13 cellular contexts compared by ENCODE assay signal in the genomic region with DNA sequence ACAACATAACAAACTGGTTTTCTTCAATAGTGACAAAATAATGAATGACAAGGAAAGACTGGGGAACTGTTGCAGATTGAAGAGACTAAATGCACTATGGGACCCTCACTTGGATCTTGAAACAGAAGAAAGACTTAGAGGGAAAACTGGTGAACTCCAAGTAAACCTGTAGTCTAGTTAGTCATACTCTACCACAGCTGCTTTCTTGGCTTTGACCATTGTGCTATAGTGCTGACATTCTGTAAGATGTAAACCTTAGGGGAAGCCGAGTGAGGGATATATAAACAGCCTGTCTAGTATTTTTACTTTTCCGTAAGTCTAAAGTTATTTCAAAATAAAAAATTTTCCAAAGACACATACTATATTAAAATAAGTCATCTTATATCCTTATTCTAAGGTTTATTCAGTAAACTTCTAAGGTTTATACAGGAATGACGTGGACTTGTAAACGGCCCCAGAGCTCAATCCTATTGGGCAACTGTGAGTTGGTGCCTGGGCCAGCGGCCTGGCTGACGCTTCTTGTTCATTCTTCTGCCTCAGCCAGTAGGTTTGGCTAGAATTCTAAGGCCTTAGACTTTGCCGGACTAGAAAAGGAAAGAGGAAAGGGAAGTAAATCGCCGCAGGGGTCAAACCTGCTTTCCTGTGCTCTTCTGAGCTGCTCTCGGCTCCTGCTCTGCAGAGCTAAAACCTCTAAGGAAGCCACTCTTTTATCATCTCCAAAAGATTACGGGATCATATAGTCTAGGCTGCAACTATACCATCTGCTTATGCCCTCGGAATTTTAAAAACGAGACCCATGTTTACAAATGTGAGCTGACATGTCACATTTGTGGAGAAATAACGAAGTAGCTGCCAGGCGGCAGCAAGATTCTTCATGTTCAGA. TPM values are rescaled to one million over a fixed set of nuclear protein-coding genes. Genes with fewer than 3 reads are reported as not detected.
DNase-seq lines count a peak whose midpoint lies in the region; ATAC-seq and TF ChIP-seq lines count a peak whose summit lies in the region.
"Had no signal": no experiment of that assay in that cellular context is flagged by ENCODE, and none has a peak within 500 bp of the region (broad histone marks: within the 10 kb centered on the region; RNA-seq: fewer than 3 reads in every experiment).

No MANE protein-coding gene starts in this region.

- H3K4me1 ChIP-seq in gastroesophageal sphincter (peaks cover 0 to 18% (median 0%) of the 10 kb centered on the region in 3 donors), subcutaneous abdominal adipose tissue (ENCODE audit: control insufficient read depth in 5 of 5, insufficient read depth in 5 of 5, low read length in 5 of 5) (peaks cover 5 to 20% (median 18%) of the 10 kb centered on the region in 5 donors)

- no peaks in the 10 kb centered on the region for H3K27me3 ChIP-seq in gastroesophageal sphincter
- H3K27me3 ChIP-seq in subcutaneous abdominal adipose tissue (ENCODE audit: control insufficient read depth in 5 of 5, insufficient read depth in 4 of 5, low read length in 5 of 5): no peaks in the 10 kb centered on the region

- H3K9ac ChIP-seq in subcutaneous abdominal adipose tissue (ENCODE audit: low read length in 5 of 5): peak overlapping the region in 3 of 5 donors; percentile 43 to 79 (median 62)

- no peaks in the 10 kb centered on the region for H3K36me3 Mint-ChIP-seq in activated CD4-positive, alpha-beta T cell treated with anti-CD3 and anti-CD28 coated beads, Interleukin-2, amount 10 ng/mL, durations not matched to agents 7 days and 5 days (ENCODE audit: low read depth)
- H3K36me3 Mint-ChIP-seq: stimulated activated naive B cell treated with anti-CD40 and anti-IgM and Interleukin-4, amounts not matched to agents 10 μg/mL and 1 μg/mL and 100 μg/mL, for 72 hours had no signal

- DNase-seq in activated CD4-positive, alpha-beta T cell treated with anti-CD3 and anti-CD28 coated beads, Interleukin-2, amount 10 ng/mL, durations not matched to agents 7 days and 5 days: no peak
- DNase-seq in activated CD4-positive, alpha-beta T cell treated with anti-CD3 and anti-CD28 coated beads, Interleukin-2, amount 50 U/mL, for 48 hours: no peak
- no peak for DNase-seq in erythroblast (lab: John Stamatoyannopoulos, UW)
- DNase-seq in ACHN: no peak
- DNase-seq: stimulated activated naive B cell treated with anti-CD40 and anti-IgM and Interleukin-4, amounts not matched to agents 10 μg/mL and 1 μg/mL and 100 μg/mL, for 72 hours had no signal

- ATAC-seq in gastroesophageal sphincter (peak; percentile 87), GM19035 (IDR thresholded peaks at IDR 0.05; ENCODE audit: unreplicated experiment) (no peak)
- ATAC-seq: stimulated activated naive B cell treated with anti-CD40 and anti-IgM and Interleukin-4, amounts not matched to agents 10 μg/mL and 1 μg/mL and 100 μg/mL, for 72 hours had no signal

- peak overlapping the region; percentile 51 for H3K4me3 Mint-ChIP-seq in activated CD4-positive, alpha-beta T cell treated with anti-CD3 and anti-CD28 coated beads, Interleukin-2, amount 10 ng/mL, durations not matched to agents 7 days and 5 days
- H3K4me3 Mint-ChIP-seq: B cell; stimulated activated naive B cell treated with anti-CD40 and anti-IgM and Interleukin-4, amounts not matched to agents 10 μg/mL and 1 μg/mL and 100 μg/mL, for 72 hours had no signal

- no peaks in the 10 kb centered on the region for H3K36me3 ChIP-seq in gastroesophageal sphincter
- no peaks in the 10 kb centered on the region for H3K36me3 ChIP-seq in subcutaneous abdominal adipose tissue (ENCODE audit: control insufficient read depth in 5 of 5, insufficient read depth in 5 of 5, low read length in 5 of 5)

- H3K27ac Mint-ChIP-seq in activated CD4-positive, alpha-beta T cell treated with anti-CD3 and anti-CD28 coated beads, Interleukin-2, amount 10 ng/mL, durations not matched to agents 7 days and 5 days: peak overlapping the region; percentile 94
- H3K27ac Mint-ChIP-seq: B cell; stimulated activated naive B cell treated with anti-CD40 and anti-IgM and Interleukin-4, amounts not matched to agents 10 μg/mL and 1 μg/mL and 100 μg/mL, for 72 hours had no signal

- in situ Hi-C loops in ACHN (cut with HindIII; ENCODE audit: low pct_ligation_motif_present, low pct_unique_long_range_greater_than_20kb, low sequenced_read_pairs): no loop called here

- H3K27ac ChIP-seq in VCaP (peak overlapping the region; percentile 40), gastroesophageal sphincter (peak overlapping the region; percentile 70 to 81 (median 75)), subcutaneous abdominal adipose tissue (ENCODE audit: low read depth, low read length) (peak overlapping the region; percentile 92)

- CTCF ChIA-PET in activated CD4-positive, alpha-beta T cell treated with anti-CD3 and anti-CD28 coated beads, Interleukin-2, amount 10 ng/mL, durations not matched to agents 7 days and 5 days (lab: Charles Lee): interaction anchor here (0.7 to 2.3 kb wide), 10 partner anchors 10 to 256 kb away, joined by 3 to 9 read pairs (median 5); no protein-coding TSS in a partner anchor

- TF ChIP-seq CTCF in VCaP (conservative IDR thresholded peaks at IDR 0.05) (no peak), gastroesophageal sphincter (IDR thresholded peaks at IDR 0.05) (no peak)

- H3K4me3 ChIP-seq in gastroesophageal sphincter: peak overlapping the region in 1 of 2 donors; percentile 31
- peak overlapping the region in 4 of 5 donors; percentile 6 to 59 (median 32) for H3K4me3 ChIP-seq in subcutaneous abdominal adipose tissue (ENCODE audit: low read depth in 1 of 5, low read length in 5 of 5)

- H3K27me3 Mint-ChIP-seq in activated CD4-positive, alpha-beta T cell treated with anti-CD3 and anti-CD28 coated beads, Interleukin-2, amount 10 ng/mL, durations not matched to agents 7 days and 5 days: no peaks in the 10 kb centered on the region
- H3K27me3 Mint-ChIP-seq: B cell; stimulated activated naive B cell treated with anti-CD40 and anti-IgM and Interleukin-4, amounts not matched to agents 10 μg/mL and 1 μg/mL and 100 μg/mL, for 72 hours had no signal

- TF ChIP-seq POLR2A in gastroesophageal sphincter (IDR thresholded peaks at IDR 0.05): no peak
- TF ChIP-seq POLR2A in erythroblast (IDR thresholded peaks at IDR 0.05; ENCODE audit: low read length): no peak

- no peaks in the 10 kb centered on the region for H3K9me3 Mint-ChIP-seq in activated CD4-positive, alpha-beta T cell treated with anti-CD3 and anti-CD28 coated beads, Interleukin-2, amount 10 ng/mL, durations not matched to agents 7 days and 5 days
- H3K9me3 Mint-ChIP-seq: stimulated activated naive B cell treated with anti-CD40 and anti-IgM and Interleukin-4, amounts not matched to agents 10 μg/mL and 1 μg/mL and 100 μg/mL, for 72 hours had no signal

- no peak for TF ChIP-seq EP300 in gastroesophageal sphincter (IDR thresholded peaks at IDR 0.05)

- H3K9me3 ChIP-seq in gastroesophageal sphincter: no peaks in the 10 kb centered on the region
- no peaks in the 10 kb centered on the region for H3K9me3 ChIP-seq in subcutaneous abdominal adipose tissue (ENCODE audit: control insufficient read depth in 5 of 5, low read length in 5 of 5)

- 17 to 19% methylated on average over 15 of the region's 15 CpGs for WGBS in gastroesophageal sphincter (ENCODE audit: low coverage in 1 of 2), 2 donors

- POLR2A ChIA-PET in activated CD4-positive, alpha-beta T cell treated with anti-CD3 and anti-CD28 coated beads, Interleukin-2, amount 10 ng/mL, durations not matched to agents 7 days and 5 days (lab: Charles Lee): interaction anchor here (0.6 to 1.4 kb wide), 5 partner anchors 11 to 99 kb away, joined by 3 to 4 read pairs (median 4); no protein-coding TSS in a partner anchor

- peaks cover 66% of the 10 kb centered on the region for H3K4me1 Mint-ChIP-seq in activated CD4-positive, alpha-beta T cell treated with anti-CD3 and anti-CD28 coated beads, Interleukin-2, amount 10 ng/mL, durations not matched to agents 7 days and 5 days

RNA-seq across cellular contexts. Expression of gene UBE2L5, which starts 33.7 kb away (rescaled TPM):
- under 1 TPM in 1 of 2 experiments, not detected in 1; 0.17 TPM for total RNA-seq in activated CD4-positive, alpha-beta T cell treated with anti-CD3 and anti-CD28 coated beads, Interleukin-2, amount 10 ng/mL, durations not matched to agents 7 days and 5 days
- under 1 TPM in 1 of 4 donors, not detected in 3; 0.31 TPM for total RNA-seq in gastroesophageal sphincter
- total RNA-seq: activated CD8-positive, alpha-beta memory T cell treated with anti-CD3 and anti-CD28 coated beads for 36 hours; epithelial cell of proximal tubule; NCI-H460 had no signal

Comparison
In these comparisons a context has a peak if more than half of its experiments do, and no peak if none do; other contexts are left out.
1. H3K27ac ChIP-seq: peak in every context shown above with its lines; median percentile 92 in subcutaneous abdominal adipose tissue; 75 in gastroesophageal sphincter; 40 in VCaP.